Comparison of ENCODE assay signal across 8 cellular contexts in genomic region chr13:36815069-36815468, GRCh38. TPM values are rescaled to one million over a fixed set of nuclear protein-coding genes. Genes with fewer than 3 reads are reported as not detected.
DNase-seq lines count a peak whose midpoint lies in the region; TF ChIP-seq lines count a peak whose summit lies in the region.

No MANE protein-coding gene starts in this region.

- no peak for TF ChIP-seq EP300 in tibial nerve (IDR thresholded peaks at IDR 0.05)

- TF ChIP-seq CTCF in GM13976 (IDR thresholded peaks at IDR 0.05; ENCODE audit: borderline replicate concordance, control extremely low read depth, extremely low read depth, insufficient read depth, missing control alignments) (peak; percentile 19), tibial nerve (IDR thresholded peaks at IDR 0.05) (no peak), WERI-Rb-1 (IDR thresholded peaks at IDR 0.05; ENCODE audit: low read depth, low read length) (no peak)

- H3K27me3 ChIP-seq in tibial nerve: no peaks in the 10 kb centered on the region
- no peaks in the 10 kb centered on the region for H3K27me3 ChIP-seq in WERI-Rb-1 (ENCODE audit: insufficient read depth, low read depth, severe bottlenecking)

- no peak overlapping the region for H3K27ac ChIP-seq in tibial nerve
- no peak overlapping the region for H3K27ac ChIP-seq in WERI-Rb-1

- DNase-seq in CD1c-positive myeloid dendritic cell (ENCODE audit: extremely low spot score): peak; percentile 10
- DNase-seq in GM13976 (ENCODE audit: low spot score): no peak
- DNase-seq in RPMI7951 (ENCODE audit: low read depth): peak; percentile 14
- DNase-seq in germinal center (ENCODE audit: low spot score): peak; percentile 12
- DNase-seq in tibial nerve (ENCODE audit: low spot score in 2 of 2): no peak
- no peak for DNase-seq in WERI-Rb-1
- no peak for DNase-seq in activated naive CD4-positive, alpha-beta T cell (lab: John Stamatoyannopoulos, UW)
- no peak for DNase-seq in anterior cingulate cortex (lab: John Stamatoyannopoulos, UW)

- in situ Hi-C loops in GM13976 (cut with MboI; ENCODE audit: low sequenced_read_pairs, unreplicated experiment): no loop called here

- 79 to 84% methylated on average over 2 of the region's 2 CpGs for WGBS in tibial nerve, 2 donors

- peaks cover 0 to 14% (median 1%) of the 10 kb centered on the region in 4 donors for H3K4me1 ChIP-seq in tibial nerve

- H3K9me3 ChIP-seq in tibial nerve (no peaks in the 10 kb centered on the region), WERI-Rb-1 (ENCODE audit: severe bottlenecking) (no peaks in the 10 kb centered on the region)

- no peak overlapping the region for H3K4me3 ChIP-seq in tibial nerve
- H3K4me3 ChIP-seq in WERI-Rb-1 (ENCODE audit: low read depth, low read length): no peak overlapping the region

- TF ChIP-seq POLR2A in tibial nerve (IDR thresholded peaks at IDR 0.05): no peak

- H3K36me3 ChIP-seq in tibial nerve (no peaks in the 10 kb centered on the region), WERI-Rb-1 (no peaks in the 10 kb centered on the region)

RNA-seq across cellular contexts. Expression of gene RFXAP, which starts 4.0 kb away (rescaled TPM):
- total RNA-seq in RPMI7951 (2014; rRNA removed; shearing (Covaris generic)): 0.96 and 1.3 TPM in 2 replicates
- total RNA-seq in tibial nerve: 10 to 100 TPM in 1 of 4 donors, 1 to 10 TPM in 3; 4.8 to 12.9 (median 5.9) TPM

Comparison
In these comparisons a context has a peak if more than half of its experiments do, and no peak if none do; other contexts are left out.
1. DNase-seq: peak in CD1c-positive myeloid dendritic cell (single experiment), RPMI7951 (single experiment) and germinal center (single experiment); none in GM13976 (single experiment), tibial nerve (0 of 2), WERI-Rb-1 (single experiment), activated naive CD4-positive, alpha-beta T cell (0 of 4) and anterior cingulate cortex (0 of 58).